In genomic region chr1:151458936-151459330, GRCh38 we compare ENCODE assay signal across 8 cellular contexts. TPM values are rescaled to one million over a fixed set of nuclear protein-coding genes. Genes with fewer than 3 reads are reported as not detected.
DNase-seq lines count a peak whose midpoint lies in the region; ATAC-seq and TF ChIP-seq lines count a peak whose summit lies in the region.

No MANE protein-coding gene starts in this region.

- DNase-seq in ELF-1 (ENCODE audit: low read depth, low spot score) (peak; percentile 45), NCI-H1694 (lab: John Stamatoyannopoulos, UW) (peak; percentile 42), chondrocyte (ENCODE audit: low spot score) (no peak), left lung (peak; percentile 72 to 85)
- DNase-seq in activated CD4-positive, alpha-beta T cell treated with anti-CD3 and anti-CD28 coated beads for 1 hour = peak; percentile 38
- peak; percentile 25 to 37 for DNase-seq in stimulated activated CD4-positive, alpha-beta T cell treated with anti-CD3 and anti-CD28 coated beads, Interleukin-2, amount 100 ng/mL, for 48 hours

- H3K4me1 Mint-ChIP-seq in chondrocyte (ENCODE audit: low read depth) = peaks cover 40% of the 10 kb centered on the region

- H3K4me3 ChIP-seq in HEK293 (ENCODE audit: low read depth, low read length) = peak overlapping the region; percentile 84
- H3K4me3 ChIP-seq in left lung = peak overlapping the region; percentile 46 to 62

- H3K27me3 Mint-ChIP-seq in chondrocyte (ENCODE audit: low read depth) = peaks cover 13% of the 10 kb centered on the region

- intact Hi-C loops in left lung (cut with DNase I) = no loop called here

- peak overlapping the region; percentile 92 for H3K27ac Mint-ChIP-seq in chondrocyte (ENCODE audit: unreplicated experiment)

- ATAC-seq in left lung = peak; percentile 63
- ATAC-seq in GM19023 (IDR thresholded peaks at IDR 0.05; ENCODE audit: unreplicated experiment) = no peak

- H3K9me3 Mint-ChIP-seq in chondrocyte (ENCODE audit: low read depth) = no peaks in the 10 kb centered on the region

- H3K36me3 ChIP-seq in HEK293 (ENCODE audit: control insufficient read depth in 2 of 2, insufficient read depth in 1 of 2, low read length in 2 of 2) = peaks cover 0 to 3% of the 10 kb centered on the region in 2 experiments; a peak in 1 of 3 replicates
- no peaks in the 10 kb centered on the region for H3K36me3 ChIP-seq in left lung

- peaks cover 0 to 14% of the 10 kb centered on the region in 2 donors for H3K27me3 ChIP-seq in left lung

- H3K36me3 Mint-ChIP-seq in chondrocyte (ENCODE audit: low read depth) = peaks cover 1% of the 10 kb centered on the region

- POLR2A ChIA-PET in HEK293 (lab: Yijun Ruan, JAX) = interaction anchor here (0.6 to 2.3 kb wide), 14 partner anchors 14 to 1103 kb away, joined by 3 to 21 read pairs (median 4); partner anchors contain the start of genes CGN, MRPL9 and TUFT1

- TF ChIP-seq CTCF in HEK293 (tag by site-specific recombination; IDR thresholded peaks at IDR 0.05) (no peak), chondrocyte (IDR thresholded peaks at IDR 0.05) (no peak), left lung (IDR thresholded peaks at IDR 0.05) (no peak)

- CTCF ChIA-PET in HEK293 (lab: Yijun Ruan, JAX) = no interaction called here

- H3K4me1 ChIP-seq in HEK293 (ENCODE audit: control insufficient read depth, insufficient read depth, low read length) (0 out of 2 replicates have a peak, but pooled peaks cover 2% of the 10 kb centered on the region), left lung (peaks cover 4 to 32% of the 10 kb centered on the region in 2 donors)

- H3K27ac ChIP-seq in HEK293 (ENCODE audit: extremely low read depth, low read depth, low read length) (peak overlapping the region; percentile 37; the same call in 1 of the 2 replicates), left lung (peak overlapping the region; percentile 96 to 97)

- no peaks in the 10 kb centered on the region for H3K9me3 ChIP-seq in HEK293 (ENCODE audit: control insufficient read depth, insufficient read depth, low read depth, low read length)
- H3K9me3 ChIP-seq in left lung = no peaks in the 10 kb centered on the region

- H3K4me3 Mint-ChIP-seq in chondrocyte (ENCODE audit: unreplicated experiment) = peak overlapping the region; percentile 69

TF ChIP-seq in HEK293, 187 proteins besides CTCF, POLR2A, EP300 and RAD21 (continues in another document):
- TF ChIP-seq ZIC2 (tag by site-specific recombination; IDR thresholded peaks at IDR 0.05) (peak; percentile 42; the same call in 1 of the 2 replicates), ZNF362 (tag by site-specific recombination; IDR thresholded peaks at IDR 0.05) (no peak), ZNF571 (tag by site-specific recombination; IDR thresholded peaks at IDR 0.05) (no peak), BCL11A (tag by site-specific recombination; IDR thresholded peaks at IDR 0.05; ENCODE audit: low read depth) (no peak), ZNF548 (tag by site-specific recombination; IDR thresholded peaks at IDR 0.05) (no peak), ZNF398 (tag by site-specific recombination; IDR thresholded peaks at IDR 0.05) (no peak), ZNF341 (tag by site-specific recombination; IDR thresholded peaks at IDR 0.05; ENCODE audit: low read depth) (no peak; the same call in 1 of the 2 replicates), ZNF624 (tag by site-specific recombination; IDR thresholded peaks at IDR 0.05) (no peak), KLF16 (tag by site-specific recombination; IDR thresholded peaks at IDR 0.05) (0 out of 2 replicates have a peak, but pooled peaks have one; percentile 10), SCRT2 (tag by site-specific recombination; IDR thresholded peaks at IDR 0.05) (no peak), ZNF404 (tag by site-specific recombination; IDR thresholded peaks at IDR 0.05) (no peak), ELK4 (IDR thresholded peaks at IDR 0.05; ENCODE audit: borderline replicate concordance, low read depth, low read length) (no peak), ZNF114 (tag by site-specific recombination; IDR thresholded peaks at IDR 0.05) (no peak), ZNF530 (tag by site-specific recombination; IDR thresholded peaks at IDR 0.05; ENCODE audit: low read depth) (no peak), ZBTB11 (tag by site-specific recombination; conservative IDR thresholded peaks at IDR 0.05; ENCODE audit: low read depth) (no peak), KLF7 (tag by site-specific recombination; IDR thresholded peaks at IDR 0.05; ENCODE audit: borderline replicate concordance) (no peak), ZNF701 (tag by site-specific recombination; IDR thresholded peaks at IDR 0.05) (no peak), ZNF18 (tag by site-specific recombination; IDR thresholded peaks at IDR 0.05) (no peak), ZNF596 (tag by site-specific recombination; IDR thresholded peaks at IDR 0.05) (peak; percentile 22; the same call in 1 of the 2 replicates), ZNF621 (tag by site-specific recombination; IDR thresholded peaks at IDR 0.05) (no peak), MZF1 (tag by site-specific recombination; IDR thresholded peaks at IDR 0.05; ENCODE audit: borderline replicate concordance) (no peak)

RNA-seq across cellular contexts. Expression of gene POGZ, which starts 0.4 kb away (rescaled TPM):
- total RNA-seq in chondrocyte = 61.7 to 79.7 TPM (median 65.0 TPM) in 3 replicates
- total RNA-seq in left lung = 10 to 100 TPM; 65.6 to 73.4 TPM

RNA-seq across cellular contexts. Expression of gene CGN, which starts 52.3 kb away (rescaled TPM):
- 0.95 to 1.2 TPM (median 1.0 TPM) in 3 replicates for total RNA-seq in chondrocyte
- 10 to 100 TPM; 55.0 to 83.0 TPM for total RNA-seq in left lung

RNA-seq across cellular contexts. Expression of gene PSMB4, which starts 59.6 kb away (rescaled TPM):
- total RNA-seq in chondrocyte = 229 to 257 TPM (median 236 TPM) in 3 replicates
- total RNA-seq in left lung = 100 to 1,000 TPM; 166 to 249 TPM

Comparison
In these comparisons a context has a peak if more than half of its experiments do, and no peak if none do; other contexts are left out.
1. RNA of gene CGN, which starts 52.3 kb away (total RNA-seq): 55.0 to 83.0 TPM in left lung; 0.95 to 1.2 TPM in chondrocyte; every median in the first group is over 10 times any median in the second.